ENCODE assay signal across 1 cellular context in the genomic region with DNA sequence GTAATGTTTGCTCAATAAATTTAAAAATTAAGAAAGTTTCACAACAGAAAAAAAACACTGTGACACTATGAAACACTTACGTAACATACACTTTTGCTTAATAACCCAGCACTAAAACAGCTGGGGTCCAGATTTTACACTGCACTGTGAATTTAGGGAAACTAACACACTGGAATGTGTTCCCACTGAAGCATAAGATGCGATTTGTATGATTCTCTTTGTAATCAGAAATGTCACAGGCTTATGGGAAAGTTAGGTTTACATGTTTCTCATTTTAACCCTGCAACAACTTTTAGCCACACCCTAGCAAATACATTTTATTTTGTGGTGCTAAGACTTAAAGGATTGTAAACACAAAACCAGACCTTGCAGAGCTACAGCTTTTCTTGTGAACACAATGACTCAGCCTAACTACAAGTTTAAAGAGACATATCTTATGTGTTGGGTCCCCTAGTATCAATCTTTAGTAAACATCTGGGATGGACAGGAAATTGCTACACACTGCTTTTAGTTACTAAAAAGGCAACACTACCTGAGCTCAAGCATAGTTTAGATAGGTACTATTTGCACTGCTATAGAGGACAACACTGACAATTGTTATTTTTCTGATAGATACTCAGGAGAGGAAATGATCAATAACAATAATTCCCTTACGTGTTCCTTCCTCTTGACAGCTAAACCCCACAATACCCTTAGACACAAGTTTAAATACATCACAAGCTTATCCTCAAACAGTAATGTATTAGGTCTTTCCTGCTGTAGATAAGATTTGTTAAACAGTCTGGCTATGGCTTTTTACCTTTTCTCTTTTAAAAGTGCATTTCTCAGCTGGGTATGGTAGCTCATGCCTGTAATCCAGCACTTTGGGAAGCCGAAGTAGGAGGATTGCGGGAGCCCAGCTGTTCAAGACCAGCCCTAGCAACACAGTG.
A peak's percentile ranks its signal among the peaks of the same experiment; 100 is the strongest.
TF ChIP-seq lines count a peak whose summit lies in the region.

No MANE protein-coding gene starts in this region.

TF ChIP-seq in K562, 482 proteins besides CTCF, POLR2A, EP300 and RAD21 (continued from another document and continues in another):
- TF ChIP-seq FOXA3 (CRISPR knock-in tag; conservative IDR thresholded peaks at IDR 0.05 in 1 of 2, IDR thresholded peaks at IDR 0.05 in 1 of 2) (peak; percentile 79 to 90; a peak in 3 of 4 replicates), CEBPB (tag; IDR thresholded peaks at IDR 0.05) (peak; percentile 81), SLC30A9 (CRISPR knock-in tag; IDR thresholded peaks at IDR 0.05) (no peak), ARID1B (IDR thresholded peaks at IDR 0.05) (peak; percentile 93), OTX1 (CRISPR knock-in tag; IDR thresholded peaks at IDR 0.05) (no peak), PHF20 (IDR thresholded peaks at IDR 0.05; ENCODE audit: partially characterized antibody) (no peak), BRD4 (IDR thresholded peaks at IDR 0.05) (no peak), RFX7 (CRISPR knock-in tag; IDR thresholded peaks at IDR 0.05) (no peak), NFE2 (IDR thresholded peaks at IDR 0.05; ENCODE audit: low read depth) (peak; percentile 95), NRF1 (conservative IDR thresholded peaks at IDR 0.05 in 1 of 2, IDR thresholded peaks at IDR 0.05 in 1 of 2) (0 out of 4 replicates have a peak, but pooled peaks of 1 of the 2 experiments have one; percentile 6), GABPA (tag; conservative IDR thresholded peaks at IDR 0.05; ENCODE audit: low read depth) (peak; percentile 58), NFRKB (IDR thresholded peaks at IDR 0.05; ENCODE audit: low read depth) (0 out of 2 replicates have a peak, but pooled peaks have one; percentile 32), MBD2 (IDR thresholded peaks at IDR 0.05; ENCODE audit: borderline replicate concordance, low read depth) (no peak), BRF1 (IDR thresholded peaks at IDR 0.05; ENCODE audit: borderline replicate concordance, extremely low read depth, insufficient read length) (no peak), SNIP1 (IDR thresholded peaks at IDR 0.05; ENCODE audit: low read depth) (no peak), POLR2AphosphoS5 (IDR thresholded peaks at IDR 0.05; ENCODE audit: control insufficient read depth, insufficient read depth, low read depth, low read length) (no peak), ZNF584 (CRISPR knock-in tag; IDR thresholded peaks at IDR 0.05; ENCODE audit: low read depth) (peak; percentile 66; the same call in 1 of the 2 replicates), MAFF (IDR thresholded peaks at IDR 0.05; ENCODE audit: low read length) (peak; percentile 88), KLF6 (CRISPR knock-in tag; IDR thresholded peaks at IDR 0.05; ENCODE audit: borderline replicate concordance) (no peak), NFIC (IDR thresholded peaks at IDR 0.05) (no peak), BRCA1 (IDR thresholded peaks at IDR 0.05) (no peak), BRCA1 (CRISPR knock-in tag; IDR thresholded peaks at IDR 0.05) (no peak), ZNF23 (CRISPR knock-in tag; IDR thresholded peaks at IDR 0.05) (no peak), PHB (CRISPR knock-in tag; IDR thresholded peaks at IDR 0.05) (no peak), C11orf30 (IDR thresholded peaks at IDR 0.05; ENCODE audit: low read depth) (peak; percentile 91), SOX6 (IDR thresholded peaks at IDR 0.05) (peak; percentile 79), DACH1 (IDR thresholded peaks at IDR 0.05; ENCODE audit: partially characterized antibody) (peak; percentile 52), ZNF785 (CRISPR knock-in tag; IDR thresholded peaks at IDR 0.05) (no peak), FOSL1 (tag; conservative IDR thresholded peaks at IDR 0.05) (peak; percentile 75), HDGF (IDR thresholded peaks at IDR 0.05) (no peak), SMARCC2 (IDR thresholded peaks at IDR 0.05; ENCODE audit: low read depth) (peak; percentile 77; the same call in 1 of the 2 replicates), NCOR1 (IDR thresholded peaks at IDR 0.05) (peak; percentile 75)
- TF ChIP-seq, protein P1, sequence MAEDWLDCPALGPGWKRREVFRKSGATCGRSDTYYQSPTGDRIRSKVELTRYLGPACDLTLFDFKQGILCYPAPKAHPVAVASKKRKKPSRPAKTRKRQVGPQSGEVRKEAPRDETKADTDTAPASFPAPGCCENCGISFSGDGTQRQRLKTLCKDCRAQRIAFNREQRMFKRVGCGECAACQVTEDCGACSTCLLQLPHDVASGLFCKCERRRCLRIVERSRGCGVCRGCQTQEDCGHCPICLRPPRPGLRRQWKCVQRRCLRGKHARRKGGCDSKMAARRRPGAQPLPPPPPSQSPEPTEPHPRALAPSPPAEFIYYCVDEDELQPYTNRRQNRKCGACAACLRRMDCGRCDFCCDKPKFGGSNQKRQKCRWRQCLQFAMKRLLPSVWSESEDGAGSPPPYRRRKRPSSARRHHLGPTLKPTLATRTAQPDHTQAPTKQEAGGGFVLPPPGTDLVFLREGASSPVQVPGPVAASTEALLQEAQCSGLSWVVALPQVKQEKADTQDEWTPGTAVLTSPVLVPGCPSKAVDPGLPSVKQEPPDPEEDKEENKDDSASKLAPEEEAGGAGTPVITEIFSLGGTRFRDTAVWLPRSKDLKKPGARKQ (CRISPR knock-in tag; IDR thresholded peaks at IDR 0.05): no peak
- TF ChIP-seq, protein P2, sequence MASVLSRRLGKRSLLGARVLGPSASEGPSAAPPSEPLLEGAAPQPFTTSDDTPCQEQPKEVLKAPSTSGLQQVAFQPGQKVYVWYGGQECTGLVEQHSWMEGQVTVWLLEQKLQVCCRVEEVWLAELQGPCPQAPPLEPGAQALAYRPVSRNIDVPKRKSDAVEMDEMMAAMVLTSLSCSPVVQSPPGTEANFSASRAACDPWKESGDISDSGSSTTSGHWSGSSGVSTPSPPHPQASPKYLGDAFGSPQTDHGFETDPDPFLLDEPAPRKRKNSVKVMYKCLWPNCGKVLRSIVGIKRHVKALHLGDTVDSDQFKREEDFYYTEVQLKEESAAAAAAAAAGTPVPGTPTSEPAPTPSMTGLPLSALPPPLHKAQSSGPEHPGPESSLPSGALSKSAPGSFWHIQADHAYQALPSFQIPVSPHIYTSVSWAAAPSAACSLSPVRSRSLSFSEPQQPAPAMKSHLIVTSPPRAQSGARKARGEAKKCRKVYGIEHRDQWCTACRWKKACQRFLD (CRISPR knock-in tag; IDR thresholded peaks at IDR 0.05): no peak
- TF ChIP-seq, protein P3, sequence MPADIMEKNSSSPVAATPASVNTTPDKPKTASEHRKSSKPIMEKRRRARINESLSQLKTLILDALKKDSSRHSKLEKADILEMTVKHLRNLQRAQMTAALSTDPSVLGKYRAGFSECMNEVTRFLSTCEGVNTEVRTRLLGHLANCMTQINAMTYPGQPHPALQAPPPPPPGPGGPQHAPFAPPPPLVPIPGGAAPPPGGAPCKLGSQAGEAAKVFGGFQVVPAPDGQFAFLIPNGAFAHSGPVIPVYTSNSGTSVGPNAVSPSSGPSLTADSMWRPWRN (IDR thresholded peaks at IDR 0.05; ENCODE audit: low read depth): peak; percentile 36; the same call in 1 of the 2 replicates
- TF ChIP-seq, protein P4, sequence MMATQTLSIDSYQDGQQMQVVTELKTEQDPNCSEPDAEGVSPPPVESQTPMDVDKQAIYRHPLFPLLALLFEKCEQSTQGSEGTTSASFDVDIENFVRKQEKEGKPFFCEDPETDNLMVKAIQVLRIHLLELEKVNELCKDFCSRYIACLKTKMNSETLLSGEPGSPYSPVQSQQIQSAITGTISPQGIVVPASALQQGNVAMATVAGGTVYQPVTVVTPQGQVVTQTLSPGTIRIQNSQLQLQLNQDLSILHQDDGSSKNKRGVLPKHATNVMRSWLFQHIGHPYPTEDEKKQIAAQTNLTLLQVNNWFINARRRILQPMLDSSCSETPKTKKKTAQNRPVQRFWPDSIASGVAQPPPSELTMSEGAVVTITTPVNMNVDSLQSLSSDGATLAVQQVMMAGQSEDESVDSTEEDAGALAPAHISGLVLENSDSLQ (IDR thresholded peaks at IDR 0.05): peak; percentile 45
- TF ChIP-seq, protein P5, sequence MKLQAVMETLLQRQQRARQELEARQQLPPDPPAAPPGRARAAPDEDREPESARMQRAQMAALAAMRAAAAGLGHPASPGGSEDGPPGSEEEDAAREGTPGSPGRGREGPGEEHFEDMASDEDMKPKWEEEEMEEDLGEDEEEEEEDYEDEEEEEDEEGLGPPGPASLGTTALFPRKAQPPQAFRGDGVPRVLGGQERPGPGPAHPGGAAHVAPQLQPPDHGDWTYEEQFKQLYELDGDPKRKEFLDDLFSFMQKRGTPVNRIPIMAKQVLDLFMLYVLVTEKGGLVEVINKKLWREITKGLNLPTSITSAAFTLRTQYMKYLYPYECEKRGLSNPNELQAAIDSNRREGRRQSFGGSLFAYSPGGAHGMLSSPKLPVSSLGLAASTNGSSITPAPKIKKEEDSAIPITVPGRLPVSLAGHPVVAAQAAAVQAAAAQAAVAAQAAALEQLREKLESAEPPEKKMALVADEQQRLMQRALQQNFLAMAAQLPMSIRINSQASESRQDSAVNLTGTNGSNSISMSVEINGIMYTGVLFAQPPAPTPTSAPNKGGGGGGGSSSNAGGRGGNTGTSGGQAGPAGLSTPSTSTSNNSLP (IDR thresholded peaks at IDR 0.05; ENCODE audit: borderline replicate concordance, low read depth, low read length): no peak
- TF ChIP-seq, protein P6, sequence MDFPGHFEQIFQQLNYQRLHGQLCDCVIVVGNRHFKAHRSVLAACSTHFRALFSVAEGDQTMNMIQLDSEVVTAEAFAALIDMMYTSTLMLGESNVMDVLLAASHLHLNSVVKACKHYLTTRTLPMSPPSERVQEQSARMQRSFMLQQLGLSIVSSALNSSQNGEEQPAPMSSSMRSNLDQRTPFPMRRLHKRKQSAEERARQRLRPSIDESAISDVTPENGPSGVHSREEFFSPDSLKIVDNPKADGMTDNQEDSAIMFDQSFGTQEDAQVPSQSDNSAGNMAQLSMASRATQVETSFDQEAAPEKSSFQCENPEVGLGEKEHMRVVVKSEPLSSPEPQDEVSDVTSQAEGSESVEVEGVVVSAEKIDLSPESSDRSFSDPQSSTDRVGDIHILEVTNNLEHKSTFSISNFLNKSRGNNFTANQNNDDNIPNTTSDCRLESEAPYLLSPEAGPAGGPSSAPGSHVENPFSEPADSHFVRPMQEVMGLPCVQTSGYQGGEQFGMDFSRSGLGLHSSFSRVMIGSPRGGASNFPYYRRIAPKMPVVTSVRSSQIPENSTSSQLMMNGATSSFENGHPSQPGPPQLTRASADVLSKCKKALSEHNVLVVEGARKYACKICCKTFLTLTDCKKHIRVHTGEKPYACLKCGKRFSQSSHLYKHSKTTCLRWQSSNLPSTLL (IDR thresholded peaks at IDR 0.05): no peak
- TF ChIP-seq, protein P7, sequence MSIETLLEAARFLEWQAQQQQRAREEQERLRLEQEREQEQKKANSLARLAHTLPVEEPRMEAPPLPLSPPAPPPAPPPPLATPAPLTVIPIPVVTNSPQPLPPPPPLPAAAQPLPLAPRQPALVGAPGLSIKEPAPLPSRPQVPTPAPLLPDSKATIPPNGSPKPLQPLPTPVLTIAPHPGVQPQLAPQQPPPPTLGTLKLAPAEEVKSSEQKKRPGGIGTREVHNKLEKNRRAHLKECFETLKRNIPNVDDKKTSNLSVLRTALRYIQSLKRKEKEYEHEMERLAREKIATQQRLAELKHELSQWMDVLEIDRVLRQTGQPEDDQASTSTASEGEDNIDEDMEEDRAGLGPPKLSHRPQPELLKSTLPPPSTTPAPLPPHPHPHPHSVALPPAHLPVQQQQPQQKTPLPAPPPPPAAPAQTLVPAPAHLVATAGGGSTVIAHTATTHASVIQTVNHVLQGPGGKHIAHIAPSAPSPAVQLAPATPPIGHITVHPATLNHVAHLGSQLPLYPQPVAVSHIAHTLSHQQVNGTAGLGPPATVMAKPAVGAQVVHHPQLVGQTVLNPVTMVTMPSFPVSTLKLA (conservative IDR thresholded peaks at IDR 0.05): peak; percentile 51 to 61; a peak in 3 of 4 replicates
- TF ChIP-seq, protein P8, sequence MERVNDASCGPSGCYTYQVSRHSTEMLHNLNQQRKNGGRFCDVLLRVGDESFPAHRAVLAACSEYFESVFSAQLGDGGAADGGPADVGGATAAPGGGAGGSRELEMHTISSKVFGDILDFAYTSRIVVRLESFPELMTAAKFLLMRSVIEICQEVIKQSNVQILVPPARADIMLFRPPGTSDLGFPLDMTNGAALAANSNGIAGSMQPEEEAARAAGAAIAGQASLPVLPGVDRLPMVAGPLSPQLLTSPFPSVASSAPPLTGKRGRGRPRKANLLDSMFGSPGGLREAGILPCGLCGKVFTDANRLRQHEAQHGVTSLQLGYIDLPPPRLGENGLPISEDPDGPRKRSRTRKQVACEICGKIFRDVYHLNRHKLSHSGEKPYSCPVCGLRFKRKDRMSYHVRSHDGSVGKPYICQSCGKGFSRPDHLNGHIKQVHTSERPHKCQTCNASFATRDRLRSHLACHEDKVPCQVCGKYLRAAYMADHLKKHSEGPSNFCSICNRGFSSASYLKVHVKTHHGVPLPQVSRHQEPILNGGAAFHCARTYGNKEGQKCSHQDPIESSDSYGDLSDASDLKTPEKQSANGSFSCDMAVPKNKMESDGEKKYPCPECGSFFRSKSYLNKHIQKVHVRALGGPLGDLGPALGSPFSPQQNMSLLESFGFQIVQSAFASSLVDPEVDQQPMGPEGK (CRISPR knock-in tag; IDR thresholded peaks at IDR 0.05; ENCODE audit: borderline replicate concordance): no peak
